In genomic region chr10:29486466-29486865, GRCh38 we compare ENCODE assay signal across 14 cellular contexts.
DNase-seq lines count a peak whose midpoint lies in the region; ATAC-seq and TF ChIP-seq lines count a peak whose summit lies in the region.
"Had no signal": no experiment of that assay in that cellular context is flagged by ENCODE, and none has a peak within 500 bp of the region (broad histone marks: within the 10 kb centered on the region; RNA-seq: fewer than 3 reads in every experiment).

No MANE protein-coding gene starts in this region.

- no peak for TF ChIP-seq CTCF in sigmoid colon (IDR thresholded peaks at IDR 0.05)

- intact Hi-C loops in sigmoid colon (cut with DNase I): no loop called here

- peak; percentile 45 for ATAC-seq in GM18511 (IDR thresholded peaks at IDR 0.05; ENCODE audit: unreplicated experiment)
- ATAC-seq in GM18870 (IDR thresholded peaks at IDR 0.05; ENCODE audit: unreplicated experiment): no peak
- ATAC-seq: mucosa of descending colon, WTC11 had no signal

- H3K36me3 ChIP-seq in sigmoid colon: peaks cover 33 to 98% (median 60%) of the 10 kb centered on the region in 4 donors
- H3K36me3 ChIP-seq: ovary had no signal

- no peak for TF ChIP-seq EP300 in sigmoid colon (IDR thresholded peaks at IDR 0.05)

- H3K27me3 ChIP-seq in sigmoid colon: no peaks in the 10 kb centered on the region
- H3K27me3 ChIP-seq: dorsolateral prefrontal cortex, ovary, Peyer's patch had no signal

- no peaks in the 10 kb centered on the region for H3K9me3 ChIP-seq in sigmoid colon
- H3K9me3 ChIP-seq: mucosa of descending colon, ovary, Peyer's patch had no signal

- TF ChIP-seq POLR2A in sigmoid colon (IDR thresholded peaks at IDR 0.05): no peak

- H3K4me3 ChIP-seq in sigmoid colon: no peak overlapping the region
- H3K4me3 ChIP-seq: dorsolateral prefrontal cortex, mucosa of descending colon, ovary, Peyer's patch had no signal

- H3K27ac ChIP-seq in sigmoid colon: peak overlapping the region; percentile 1 to 79 (median 42)
- H3K27ac ChIP-seq: dorsolateral prefrontal cortex, ovary, Peyer's patch had no signal

- WGBS in sigmoid colon, 2 donors: 75 to 77% methylated on average over 1 of the region's 1 CpG

- peaks cover 0 to 98% (median 73%) of the 10 kb centered on the region in 4 donors for H3K4me1 ChIP-seq in sigmoid colon
- H3K4me1 ChIP-seq: Peyer's patch had no signal

- peak; percentile 69 for DNase-seq in activated CD4-positive, alpha-beta T cell treated with anti-CD3 and anti-CD28 coated beads for 48 hours
- DNase-seq in activated CD4-positive, alpha-beta T cell treated with anti-CD3 and anti-CD28 coated beads for 4 hours: no peak
- DNase-seq in MV-4-11 (lab: John Stamatoyannopoulos, UW) (peak; percentile 36), sigmoid colon (no peak), kidney tubule cell (ENCODE audit: low spot score) (no peak)
- no peak for DNase-seq in activated CD8-positive, alpha-beta memory T cell treated with anti-CD3 and anti-CD28 coated beads, Interleukin-2, amount 50 U/mL, for 48 hours
- DNase-seq: dorsolateral prefrontal cortex, EL, mucosa of descending colon, ovary, Peyer's patch had no signal

Comparison
In these comparisons a context has a peak if more than half of its experiments do, and no peak if none do; other contexts are left out.
1. DNase-seq: peak in activated CD4-positive, alpha-beta T cell treated with anti-CD3 and anti-CD28 coated beads for 48 hours (single experiment) and MV-4-11 (single experiment); none in activated CD4-positive, alpha-beta T cell treated with anti-CD3 and anti-CD28 coated beads for 4 hours (0 of 2), sigmoid colon (single experiment), kidney tubule cell (single experiment) and activated CD8-positive, alpha-beta memory T cell treated with anti-CD3 and anti-CD28 coated beads, Interleukin-2, amount 50 U/mL, for 48 hours (single experiment).